19 cellular contexts compared by ENCODE assay signal in the genomic region with DNA sequence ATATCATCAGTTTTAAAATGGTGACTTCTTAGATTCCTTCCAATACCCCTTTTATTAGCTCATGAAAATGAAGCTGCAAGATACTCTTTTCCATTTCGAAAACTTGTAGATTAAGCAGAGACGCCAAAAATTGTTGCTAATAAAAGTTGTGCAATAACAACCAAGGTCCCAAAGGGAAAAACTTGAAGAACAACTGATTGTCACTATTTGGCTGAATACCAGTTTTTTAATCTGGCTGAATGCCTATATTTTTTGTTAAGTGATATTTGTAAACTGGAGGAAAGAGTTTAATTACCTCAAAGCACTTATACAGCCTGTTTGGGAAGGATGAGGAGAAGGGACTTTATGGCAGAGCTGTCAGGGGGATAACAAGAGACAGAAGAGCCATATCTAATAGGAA. TPM values are rescaled to one million over a fixed set of nuclear protein-coding genes. Genes with fewer than 3 reads are reported as not detected.
"Had no signal": no experiment of that assay in that cellular context is flagged by ENCODE, and none has a peak within 500 bp of the region (broad histone marks: within the 10 kb centered on the region; RNA-seq: fewer than 3 reads in every experiment).

No MANE protein-coding gene starts in this region.

- H3K4me3 ChIP-seq: esophagus muscularis mucosa, pancreas, tibial artery, uterus had no signal

- H3K4me3 Mint-ChIP-seq: activated naive CD4-positive, alpha-beta T cell treated with anti-CD3 and anti-CD28 coated beads, Interleukin-2, amount 50 U/mL, for 24 hours; activated T-helper 1 cell treated with anti-CD3 and anti-CD28 coated beads, Interleukin-12 subunit alpha, Interleukin-12 subunit beta, Interleukin-2, Interleukin-4 antibody, amounts not matched to agents 30 ng/mL and 10 ng/mL and 1 ng/mL, durations not matched to agents 14 hours and 24 hours and 36 hours; T-helper 2 cell treated with Interferon-gamma antibody and Interleukin-4, amounts not matched to agents 5 μg/mL and 100 μg/mL, for 36 hours had no signal

- H3K4me1 ChIP-seq: pancreas, tibial artery, uterus had no signal

- DNase-seq: activated CD4-positive, alpha-beta T cell treated with anti-CD3 and anti-CD28 coated beads, Interleukin-2, amount 50 U/mL, for 4 hours; activated CD4-positive, CD25-positive, alpha-beta regulatory T cell treated with anti-CD3 and anti-CD28 coated beads, Interleukin-2, amount 50 U/mL, for 72 hours; anterior cingulate cortex; kidney; mesendoderm; pancreas; stimulated activated CD4-positive, alpha-beta T cell treated with anti-CD3 and anti-CD28 coated beads, Interleukin-4, amount 100 ng/mL, for 4 hours; SW 1271; tibial artery; uterus had no signal

- FAIRE-seq: frontal cortex, kidney, pancreas had no signal

- H3K9me3 ChIP-seq: esophagus muscularis mucosa, pancreas, tibial artery, uterus had no signal

- H3K9me3 Mint-ChIP-seq: activated naive CD4-positive, alpha-beta T cell treated with anti-CD3 and anti-CD28 coated beads, Interleukin-2, amount 50 U/mL, for 24 hours had no signal

- H3K27ac ChIP-seq: esophagus muscularis mucosa, pancreas, tibial artery had no signal

- H3K27me3 ChIP-seq: esophagus muscularis mucosa, pancreas, uterus had no signal

- H3K27ac Mint-ChIP-seq: activated T-helper 1 cell treated with anti-CD3 and anti-CD28 coated beads, Interleukin-12 subunit alpha, Interleukin-12 subunit beta, Interleukin-2, Interleukin-4 antibody, amounts not matched to agents 30 ng/mL and 10 ng/mL and 1 ng/mL, durations not matched to agents 14 hours and 24 hours and 36 hours; T-helper 2 cell treated with Interferon-gamma antibody and Interleukin-4, amounts not matched to agents 5 μg/mL and 100 μg/mL, for 36 hours had no signal

- H3K36me3 ChIP-seq: pancreas, uterus had no signal

RNA-seq across cellular contexts. Expression of a gene that starts 14.6 kb away (rescaled TPM):
- total RNA-seq: activated T-helper 1 cell treated with anti-CD3 and anti-CD28 coated beads, Interleukin-12 subunit alpha, Interleukin-12 subunit beta, Interleukin-2, Interleukin-4 antibody, amounts not matched to agents 30 ng/mL and 10 ng/mL and 1 ng/mL, durations not matched to agents 14 hours and 24 hours and 36 hours; bronchial epithelial cell; frontal cortex; kidney; liver; pancreas; skeletal muscle tissue; uterus had no signal
- polyA plus RNA-seq: neural cell had no signal

RNA-seq across cellular contexts. Expression of a gene that starts 50.2 kb away (rescaled TPM):
- total RNA-seq: bronchial epithelial cell had no signal
- polyA plus RNA-seq: neural cell had no signal
